Comparison of ENCODE assay signal across 17 cellular contexts in the genomic region with DNA sequence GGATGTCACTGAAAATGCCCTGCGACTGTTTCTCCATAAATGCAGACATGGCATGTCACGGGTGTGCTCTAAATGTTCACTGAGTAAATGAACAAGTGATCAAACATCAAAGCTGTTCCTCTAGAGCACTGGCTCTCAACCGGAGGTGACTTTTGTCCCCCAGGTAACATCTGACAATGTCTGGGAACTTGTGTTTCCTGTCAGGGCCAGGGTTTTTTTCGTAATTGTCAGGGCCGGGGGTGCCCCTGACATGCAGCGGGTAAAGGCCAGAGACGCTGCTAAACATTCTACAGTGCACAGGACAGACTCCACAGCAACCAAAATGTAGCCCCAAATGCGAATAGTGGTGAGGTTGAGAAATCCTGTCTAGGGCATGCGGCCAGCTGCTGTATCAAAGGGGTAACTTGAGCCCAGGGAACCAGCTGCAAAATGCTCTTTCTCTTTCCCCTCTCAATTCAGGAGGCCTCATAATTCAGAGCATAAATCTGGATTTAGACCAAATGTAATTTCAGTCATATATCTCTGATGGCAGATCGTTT. TPM values are rescaled to one million over a fixed set of nuclear protein-coding genes. Genes with fewer than 3 reads are reported as not detected.
DNase-seq lines count a peak whose midpoint lies in the region; ATAC-seq and TF ChIP-seq lines count a peak whose summit lies in the region.
"Had no signal": no experiment of that assay in that cellular context is flagged by ENCODE, and none has a peak within 500 bp of the region (broad histone marks: within the 10 kb centered on the region; RNA-seq: fewer than 3 reads in every experiment).

No MANE protein-coding gene starts in this region.

- peak overlapping the region; percentile 94 for H3K4me3 ChIP-seq in Loucy (ENCODE audit: low read length, poor library complexity, severe bottlenecking)
- peak overlapping the region; percentile 82 for H3K4me3 ChIP-seq in epithelial cell of proximal tubule (ENCODE audit: low read depth, low read length)
- no peak overlapping the region for H3K4me3 ChIP-seq in osteoblast (ENCODE audit: insufficient read depth, low read length)
- H3K4me3 ChIP-seq: body of pancreas, gastroesophageal sphincter, suprapubic skin had no signal

- H3K4me3 Mint-ChIP-seq in activated CD4-positive, alpha-beta T cell treated with anti-CD3 and anti-CD28 coated beads, Interleukin-2, amount 10 ng/mL, durations not matched to agents 24 days and 14 days: peak overlapping the region; percentile 96

- no peaks in the 10 kb centered on the region for H3K9me2 ChIP-seq in Loucy (replicated peaks; ENCODE audit: low read depth, low read length)

- no peaks in the 10 kb centered on the region for H3K9me3 Mint-ChIP-seq in activated CD4-positive, alpha-beta T cell treated with anti-CD3 and anti-CD28 coated beads, Interleukin-2, amount 10 ng/mL, durations not matched to agents 24 days and 14 days

- no peak overlapping the region for H3K27ac ChIP-seq in osteoblast (ENCODE audit: low read depth, low read length)
- H3K27ac ChIP-seq: body of pancreas, gastroesophageal sphincter, suprapubic skin had no signal

- H3K27me3 Mint-ChIP-seq in activated CD4-positive, alpha-beta T cell treated with anti-CD3 and anti-CD28 coated beads, Interleukin-2, amount 10 ng/mL, durations not matched to agents 24 days and 14 days: no peaks in the 10 kb centered on the region

- TF ChIP-seq CTCF in Loucy (conservative IDR thresholded peaks at IDR 0.05; ENCODE audit: low read length) (no peak), epithelial cell of proximal tubule (conservative IDR thresholded peaks at IDR 0.05; ENCODE audit: low read depth, low read length) (no peak), osteoblast (IDR thresholded peaks at IDR 0.05; ENCODE audit: extremely low read depth, low read depth, low read length) (no peak)

- DNase-seq in activated CD4-positive, alpha-beta T cell treated with anti-CD3 and anti-CD28 coated beads, Interleukin-2, amount 10 ng/mL, durations not matched to agents 24 days and 14 days: peak; percentile 64
- no peak for DNase-seq in activated CD4-positive, alpha-beta T cell treated with anti-CD3 and anti-CD28 coated beads, Interleukin-2, amount 50 U/mL, for 1 hour
- DNase-seq in epithelial cell of proximal tubule (ENCODE audit: low read depth) (no peak), osteoblast (ENCODE audit: insufficient read length, low spot score, missing footprints) (peak; percentile 64), NOMO-1 (lab: John Stamatoyannopoulos, UW; ENCODE audit: unreplicated experiment in 2 of 2) (no peak)
- DNase-seq: activated CD4-positive, CD25-positive, alpha-beta regulatory T cell treated with anti-CD3 and anti-CD28 coated beads, Interleukin-2, amount 50 U/mL, for 72 hours; body of pancreas; DMS53; NCI-H2227 treated with DMSO at 0.1 percent for 48 hours; posterior cingulate gyrus; SW 1271 had no signal

- peaks cover 18% of the 10 kb centered on the region; the same call in 1 of the 2 replicates for H3K79me2 ChIP-seq in Loucy (ENCODE audit: insufficient read depth, low read length)
- H3K79me2 ChIP-seq in osteoblast (ENCODE audit: insufficient read depth, low read length): no peaks in the 10 kb centered on the region

- peaks cover 39% of the 10 kb centered on the region for H3K4me1 ChIP-seq in Loucy (ENCODE audit: insufficient read depth, low read length, poor library complexity, severe bottlenecking)
- peaks cover 12% of the 10 kb centered on the region for H3K4me1 ChIP-seq in osteoblast (ENCODE audit: insufficient read depth, low read length)

- no peak for ATAC-seq in GM19035 (IDR thresholded peaks at IDR 0.05; ENCODE audit: unreplicated experiment)
- no peak for ATAC-seq in HG02642 (IDR thresholded peaks at IDR 0.05; ENCODE audit: poor library complexity, unreplicated experiment)
- ATAC-seq: body of pancreas, gastroesophageal sphincter had no signal

- intact Hi-C loops in activated CD4-positive, alpha-beta T cell treated with anti-CD3 and anti-CD28 coated beads, Interleukin-2, amount 10 ng/mL, durations not matched to agents 24 days and 14 days (cut with micrococcal nuclease): no loop called here

- H3K27ac Mint-ChIP-seq in activated CD4-positive, alpha-beta T cell treated with anti-CD3 and anti-CD28 coated beads, Interleukin-2, amount 10 ng/mL, durations not matched to agents 24 days and 14 days: no peak overlapping the region

- H3K4me1 Mint-ChIP-seq in activated CD4-positive, alpha-beta T cell treated with anti-CD3 and anti-CD28 coated beads, Interleukin-2, amount 10 ng/mL, durations not matched to agents 24 days and 14 days: peaks cover 27% of the 10 kb centered on the region

- peak overlapping the region; percentile 67 for H3K9ac ChIP-seq in Loucy (ENCODE audit: low read depth, low read length, poor library complexity, severe bottlenecking)

- no peaks in the 10 kb centered on the region for H3K9me3 ChIP-seq in Loucy (ENCODE audit: insufficient read depth, low read depth, low read length)
- H3K9me3 ChIP-seq in osteoblast (ENCODE audit: low read depth, low read length): no peaks in the 10 kb centered on the region
- H3K9me3 ChIP-seq: body of pancreas, gastroesophageal sphincter, suprapubic skin had no signal

- peaks cover 3% of the 10 kb centered on the region for H4K20me1 ChIP-seq in Loucy (ENCODE audit: insufficient read depth, low read length, poor library complexity, severe bottlenecking)
- H4K20me1 ChIP-seq in osteoblast (ENCODE audit: insufficient read depth, low read length): peaks cover 2% of the 10 kb centered on the region

- H3K36me3 Mint-ChIP-seq in activated CD4-positive, alpha-beta T cell treated with anti-CD3 and anti-CD28 coated beads, Interleukin-2, amount 10 ng/mL, durations not matched to agents 24 days and 14 days (ENCODE audit: low read depth): no peaks in the 10 kb centered on the region

- H3K36me3 ChIP-seq in Loucy (ENCODE audit: insufficient read depth, low read length) (no peaks in the 10 kb centered on the region), osteoblast (ENCODE audit: insufficient read depth, low read length) (no peaks in the 10 kb centered on the region)

- H3K4me2 ChIP-seq in Loucy (ENCODE audit: low read depth, low read length, poor library complexity, severe bottlenecking): peak overlapping the region; percentile 80
- H3K4me2 ChIP-seq in osteoblast (ENCODE audit: insufficient read depth, low read length): no peak overlapping the region

- H3K27me3 ChIP-seq in Loucy (ENCODE audit: insufficient read depth, low read length, poor library complexity, severe bottlenecking) (no peaks in the 10 kb centered on the region), osteoblast (ENCODE audit: insufficient read depth, low read length) (no peaks in the 10 kb centered on the region)
- H3K27me3 ChIP-seq: body of pancreas, gastroesophageal sphincter, suprapubic skin had no signal

- no peaks in the 10 kb centered on the region for H3F3A ChIP-seq in Loucy (ENCODE audit: low read depth)

- no peak overlapping the region for H2AFZ ChIP-seq in Loucy (ENCODE audit: low read length)
- H2AFZ ChIP-seq in osteoblast (ENCODE audit: low read length): no peak overlapping the region

RNA-seq across cellular contexts. Expression of a gene that starts 2.0 kb away (rescaled TPM):
- total RNA-seq in activated CD4-positive, alpha-beta T cell treated with anti-CD3 and anti-CD28 coated beads, Interleukin-2, amount 10 ng/mL, durations not matched to agents 24 days and 14 days: 2.8 and 5.2 TPM in 2 replicates
- 15.2 and 27.0 TPM in 2 replicates for total RNA-seq in epithelial cell of proximal tubule
- 28.6 and 31.8 TPM in 2 replicates for total RNA-seq in osteoblast

RNA-seq across cellular contexts. Expression of a gene that starts 40.9 kb away (rescaled TPM):
- total RNA-seq in activated CD4-positive, alpha-beta T cell treated with anti-CD3 and anti-CD28 coated beads, Interleukin-2, amount 10 ng/mL, durations not matched to agents 24 days and 14 days: not detected in 2 replicates
- not detected in 2 replicates for total RNA-seq in epithelial cell of proximal tubule
- total RNA-seq in osteoblast: not detected in 2 replicates
- total RNA-seq: body of pancreas, gastroesophageal sphincter, HT-29 had no signal

RNA-seq across cellular contexts. Expression of a gene that starts 56.1 kb away (rescaled TPM):
- total RNA-seq in activated CD4-positive, alpha-beta T cell treated with anti-CD3 and anti-CD28 coated beads, Interleukin-2, amount 10 ng/mL, durations not matched to agents 24 days and 14 days: 32.3 and 36.8 TPM in 2 replicates
- total RNA-seq in epithelial cell of proximal tubule (61.8 and 107 TPM in 2 replicates), osteoblast (6.8 and 10.9 TPM in 2 replicates)

Comparison
In these comparisons a context has a peak if more than half of its experiments do, and no peak if none do; other contexts are left out.
1. DNase-seq: peak in activated CD4-positive, alpha-beta T cell treated with anti-CD3 and anti-CD28 coated beads, Interleukin-2, amount 10 ng/mL, durations not matched to agents 24 days and 14 days (single experiment) and osteoblast (single experiment); none in activated CD4-positive, alpha-beta T cell treated with anti-CD3 and anti-CD28 coated beads, Interleukin-2, amount 50 U/mL, for 1 hour (single experiment), epithelial cell of proximal tubule (single experiment) and NOMO-1 (0 of 2).